In genomic region chr7:29304756-29305155, GRCh38 we compare ENCODE assay signal across 25 cellular contexts.
DNase-seq lines count a peak whose midpoint lies in the region; ATAC-seq, FAIRE-seq and TF ChIP-seq lines count a peak whose summit lies in the region.
"Had no signal": no experiment of that assay in that cellular context is flagged by ENCODE, and none has a peak within 500 bp of the region (broad histone marks: within the 10 kb centered on the region; RNA-seq: fewer than 3 reads in every experiment).

No MANE protein-coding gene starts in this region.

- H3K27me3 ChIP-seq in Caco-2 (replicated peaks; ENCODE audit: control insufficient read depth, insufficient read depth, low read length) (no peaks in the 10 kb centered on the region), endothelial cell of umbilical vein (ENCODE audit: control insufficient read depth in 2 of 2, insufficient read depth in 2 of 2, low read length in 2 of 2) (no peaks in the 10 kb centered on the region)
- H3K27me3 ChIP-seq: neural progenitor cell had no signal

- H3K9me3 ChIP-seq in Caco-2: no peaks in the 10 kb centered on the region
- no peaks in the 10 kb centered on the region for H3K9me3 ChIP-seq in endothelial cell of umbilical vein (replicated peaks; ENCODE audit: control insufficient read depth, insufficient read depth, low read length)
- H3K9me3 ChIP-seq: thoracic aorta had no signal

- no peak overlapping the region for H3K9ac ChIP-seq in endothelial cell of umbilical vein (replicated peaks; ENCODE audit: extremely low read depth, insufficient read depth, low read length)
- H3K9ac ChIP-seq: GM23248, neural progenitor cell had no signal

- H3K4me1 Mint-ChIP-seq in Caco-2 (ENCODE audit: low read depth, unreplicated experiment): peaks cover 59% of the 10 kb centered on the region
- H3K4me1 Mint-ChIP-seq in neural crest cell: peaks cover 34% of the 10 kb centered on the region
- H3K4me1 Mint-ChIP-seq: CD4-positive, alpha-beta memory T cell; stimulated activated effector memory CD8-positive, alpha-beta T cell treated with anti-CD3 and anti-CD28 coated beads, Interleukin-12 subunit alpha, Interleukin-12 subunit beta, amount 100 ng/mL, for 72 hours had no signal

- H3K9me3 Mint-ChIP-seq in Caco-2 (ENCODE audit: unreplicated experiment) (no peaks in the 10 kb centered on the region), neural crest cell (no peaks in the 10 kb centered on the region)
- H3K9me3 Mint-ChIP-seq: central memory CD8-positive, alpha-beta T cell; effector memory CD8-positive, alpha-beta T cell; stimulated activated effector memory CD8-positive, alpha-beta T cell treated with anti-CD3 and anti-CD28 coated beads, Interleukin-12 subunit alpha, Interleukin-12 subunit beta, amount 100 ng/mL, for 72 hours had no signal

- H2AFZ ChIP-seq in endothelial cell of umbilical vein (ENCODE audit: low read depth, low read length): peak overlapping the region; percentile 6
- H2AFZ ChIP-seq: GM23248, neural progenitor cell had no signal

- H3K79me2 ChIP-seq in endothelial cell of umbilical vein (ENCODE audit: control insufficient read depth, insufficient read depth, low read length): no peaks in the 10 kb centered on the region

- CTCF ChIA-PET in Caco-2 (lab: Charles Lee): interaction anchor here (1.0 kb wide), 1 partner anchor 115 kb away, joined by 3 read pairs; no protein-coding TSS in a partner anchor
- CTCF ChIA-PET in endothelial cell of umbilical vein (lab: Charles Lee): interaction anchor here (0.6 to 5.2 kb wide), 16 partner anchors 8 to 1001 kb away, joined by 3 to 67 read pairs (median 3); no protein-coding TSS in a partner anchor

- ATAC-seq in GM18868 (IDR thresholded peaks at IDR 0.05; ENCODE audit: unreplicated experiment): no peak
- ATAC-seq: effector memory CD8-positive, alpha-beta T cell; stimulated activated effector memory CD8-positive, alpha-beta T cell treated with anti-CD3 and anti-CD28 coated beads, Interleukin-12 subunit alpha, Interleukin-12 subunit beta, amount 100 ng/mL, for 72 hours had no signal

- H3K27ac Mint-ChIP-seq in Caco-2 (ENCODE audit: unreplicated experiment) (peak overlapping the region; percentile 71), neural crest cell (ENCODE audit: unreplicated experiment) (peak overlapping the region; percentile 20)
- H3K27ac Mint-ChIP-seq: CD4-positive, alpha-beta memory T cell; neural progenitor cell; stimulated activated effector memory CD8-positive, alpha-beta T cell treated with anti-CD3 and anti-CD28 coated beads, Interleukin-12 subunit alpha, Interleukin-12 subunit beta, amount 100 ng/mL, for 72 hours had no signal

- H3K9me1 ChIP-seq in endothelial cell of umbilical vein (replicated peaks; ENCODE audit: control insufficient read depth, extremely low read depth, insufficient read depth, low read length): no peaks in the 10 kb centered on the region

- BruUV-seq in Caco-2 (replicated peaks; lab: Mats Ljungman, UMichigan) (no TSS peak), endothelial cell of umbilical vein (replicated peaks; lab: Mats Ljungman, UMichigan) (no TSS peak)

- H3K36me3 ChIP-seq in Caco-2 (ENCODE audit: control insufficient read depth, insufficient read depth, low read length) (no peaks in the 10 kb centered on the region), endothelial cell of umbilical vein (ENCODE audit: control insufficient read depth in 2 of 2, extremely low read depth in 1 of 2, insufficient read depth in 2 of 2, low read length in 2 of 2) (no peaks in the 10 kb centered on the region)
- H3K36me3 ChIP-seq: neural progenitor cell, thoracic aorta had no signal

- dilution Hi-C loops in endothelial cell of umbilical vein (cut with MboI; ENCODE audit: extremely low pct_ligation_motif_present, low sequenced_read_pairs): no loop called here

- POLR2A ChIA-PET in Caco-2 (lab: Charles Lee) (interaction anchor here (0.7 kb wide), 1 partner anchor 114 kb away, joined by 3 read pairs; no protein-coding TSS in a partner anchor), endothelial cell of umbilical vein (lab: Charles Lee) (interaction anchor here (0.7 kb wide), 1 partner anchor 1247 kb away, joined by 3 read pairs; no protein-coding TSS in a partner anchor)

- H4K20me1 ChIP-seq in endothelial cell of umbilical vein (replicated peaks; ENCODE audit: control insufficient read depth, extremely low read depth, insufficient read depth, low read length): no peaks in the 10 kb centered on the region

- peaks cover 13% of the 10 kb centered on the region for H3K36me3 Mint-ChIP-seq in Caco-2 (ENCODE audit: insufficient read depth, unreplicated experiment)
- H3K36me3 Mint-ChIP-seq in neural crest cell (ENCODE audit: low read depth): no peaks in the 10 kb centered on the region
- H3K36me3 Mint-ChIP-seq: CD4-positive, alpha-beta memory T cell; neural progenitor cell; stimulated activated effector memory CD8-positive, alpha-beta T cell treated with anti-CD3 and anti-CD28 coated beads, Interleukin-12 subunit alpha, Interleukin-12 subunit beta, amount 100 ng/mL, for 72 hours had no signal

- no peak overlapping the region for H3K4me3 Mint-ChIP-seq in Caco-2 (ENCODE audit: unreplicated experiment)
- no peak overlapping the region for H3K4me3 Mint-ChIP-seq in neural crest cell
- H3K4me3 Mint-ChIP-seq: central memory CD8-positive, alpha-beta T cell; effector memory CD8-positive, alpha-beta T cell; neural progenitor cell; stimulated activated effector memory CD8-positive, alpha-beta T cell treated with anti-CD3 and anti-CD28 coated beads, Interleukin-12 subunit alpha, Interleukin-12 subunit beta, amount 100 ng/mL, for 72 hours had no signal

- no peak for DNase-seq in Caco-2
- DNase-seq in M059J (ENCODE audit: low read depth): peak; percentile 34
- DNase-seq in endothelial cell of umbilical vein (ENCODE audit: low read depth, low spot score): peak; percentile 97
- DNase-seq in neural crest cell (ENCODE audit: low read depth, low spot score): no peak
- DNase-seq in effector CD8-positive, alpha-beta T cell (lab: John Stamatoyannopoulos, UW): no peak
- no peak for DNase-seq in H4 (ENCODE audit: low spot score)
- DNase-seq in NCI-H446 treated with DMSO at 0.1 percent for 48 hours (lab: John Stamatoyannopoulos, UW): no peak
- DNase-seq: activated gamma-delta T cell treated with Interleukin-2 at 50 U/mL for 16 hours; amygdala; CD4-positive, alpha-beta memory T cell; DND-41; effector memory CD8-positive, alpha-beta T cell; GM23248; hippocampal formation; Kasumi-1; NCI-H1092 treated with DMSO at 0.1 percent for 48 hours; NCI-H524 treated with DMSO at 0.1 percent for 48 hours; SHP77; T-helper 1 cell had no signal

- H3K4me3 ChIP-seq in Caco-2 (ENCODE audit: low read depth, low read length): no peak overlapping the region
- no peak overlapping the region for H3K4me3 ChIP-seq in endothelial cell of umbilical vein (replicated peaks in 1 of 3; ENCODE audit: insufficient read depth in 1 of 3, low read depth in 1 of 3, low read length in 3 of 3)
- H3K4me3 ChIP-seq: GM23248, neural progenitor cell, thoracic aorta had no signal

- intact Hi-C loops in Caco-2 (cut with micrococcal nuclease; ENCODE audit: unreplicated experiment): loop anchor here (5.0 kb wide), 1 partner anchor 62 kb away; no protein-coding TSS in a partner anchor
- intact Hi-C loops in endothelial cell of umbilical vein (cut with micrococcal nuclease): loop anchor here (1.0 to 5.0 kb wide), 3 partner anchors 39 to 187 kb away; partner anchors contain the start of gene CHN2

- no peak for TF ChIP-seq POLR2A in endothelial cell of umbilical vein (IDR thresholded peaks at IDR 0.05; ENCODE audit: low read depth, low read length)

- no peak for TF ChIP-seq CTCF in Caco-2 (IDR thresholded peaks at IDR 0.05; ENCODE audit: insufficient read depth in 1 of 2, low read depth in 1 of 2, low read length in 1 of 2, severe bottlenecking in 1 of 2, unreplicated experiment in 1 of 2)
- TF ChIP-seq CTCF in endothelial cell of umbilical vein (IDR thresholded peaks at IDR 0.05; ENCODE audit: extremely low read depth in 1 of 2, insufficient read depth in 1 of 2, low read depth in 1 of 2, low read length in 2 of 2): no peak
- no peak for TF ChIP-seq CTCF in neural crest cell (conservative IDR thresholded peaks at IDR 0.05)

- peak; percentile 88 for FAIRE-seq in endothelial cell of umbilical vein (lab: Jason Lieb, UNC)
- FAIRE-seq: HTR-8/SVneo had no signal

- no peak overlapping the region for H3K4me2 ChIP-seq in endothelial cell of umbilical vein (ENCODE audit: insufficient read depth, low read length)
- H3K4me2 ChIP-seq: neural progenitor cell had no signal

- H3K4me1 ChIP-seq in Caco-2: peaks cover 68% of the 10 kb centered on the region
- peaks cover 21% of the 10 kb centered on the region for H3K4me1 ChIP-seq in endothelial cell of umbilical vein (ENCODE audit: control insufficient read depth, extremely low read depth, insufficient read depth, low read length)

- H3K27me3 Mint-ChIP-seq in Caco-2 (ENCODE audit: insufficient read depth, unreplicated experiment) (no peaks in the 10 kb centered on the region), neural crest cell (ENCODE audit: low read depth) (no peaks in the 10 kb centered on the region)
- H3K27me3 Mint-ChIP-seq: CD4-positive, alpha-beta memory T cell; central memory CD8-positive, alpha-beta T cell; effector memory CD8-positive, alpha-beta T cell had no signal

- H3K27ac ChIP-seq in endothelial cell of umbilical vein (ENCODE audit: insufficient read depth, low read depth, low read length): peak overlapping the region; percentile 39
- H3K27ac ChIP-seq: GM23248, neural progenitor cell, thoracic aorta had no signal

TF ChIP-seq in endothelial cell of umbilical vein, 7 proteins besides CTCF, POLR2A, EP300 and RAD21:
- TF ChIP-seq JUN (IDR thresholded peaks at IDR 0.05; ENCODE audit: borderline replicate concordance, insufficient read depth, insufficient read length, low read depth): peak; percentile 55
- no peak for TF ChIP-seq MYC (IDR thresholded peaks at IDR 0.05; ENCODE audit: low read depth, low read length)
- TF ChIP-seq FOS (IDR thresholded peaks at IDR 0.05; ENCODE audit: borderline replicate concordance, insufficient read depth, low read length): peak; percentile 61
- peak; percentile 68 for TF ChIP-seq GATA2 (IDR thresholded peaks at IDR 0.05; ENCODE audit: insufficient read depth, insufficient read length, low read depth, low read length)
- TF ChIP-seq MAX (IDR thresholded peaks at IDR 0.05; ENCODE audit: insufficient read depth, insufficient read length): no peak
- TF ChIP-seq EZH2 (IDR thresholded peaks at IDR 0.05; ENCODE audit: borderline replicate concordance, low read depth, low read length, severe bottlenecking): no peak
- peak; percentile 79 for TF ChIP-seq POLR2AphosphoS5 (IDR thresholded peaks at IDR 0.05; ENCODE audit: insufficient read depth, low read depth, low read length)

Comparison
In these comparisons a context has a peak if more than half of its experiments do, and no peak if none do; other contexts are left out.
1. DNase-seq: peak in M059J (single experiment) and endothelial cell of umbilical vein (single experiment); none in Caco-2 (0 of 2), neural crest cell (single experiment), effector CD8-positive, alpha-beta T cell (single experiment), H4 (single experiment) and NCI-H446 treated with DMSO at 0.1 percent for 48 hours (single experiment).